In the genomic region with DNA sequence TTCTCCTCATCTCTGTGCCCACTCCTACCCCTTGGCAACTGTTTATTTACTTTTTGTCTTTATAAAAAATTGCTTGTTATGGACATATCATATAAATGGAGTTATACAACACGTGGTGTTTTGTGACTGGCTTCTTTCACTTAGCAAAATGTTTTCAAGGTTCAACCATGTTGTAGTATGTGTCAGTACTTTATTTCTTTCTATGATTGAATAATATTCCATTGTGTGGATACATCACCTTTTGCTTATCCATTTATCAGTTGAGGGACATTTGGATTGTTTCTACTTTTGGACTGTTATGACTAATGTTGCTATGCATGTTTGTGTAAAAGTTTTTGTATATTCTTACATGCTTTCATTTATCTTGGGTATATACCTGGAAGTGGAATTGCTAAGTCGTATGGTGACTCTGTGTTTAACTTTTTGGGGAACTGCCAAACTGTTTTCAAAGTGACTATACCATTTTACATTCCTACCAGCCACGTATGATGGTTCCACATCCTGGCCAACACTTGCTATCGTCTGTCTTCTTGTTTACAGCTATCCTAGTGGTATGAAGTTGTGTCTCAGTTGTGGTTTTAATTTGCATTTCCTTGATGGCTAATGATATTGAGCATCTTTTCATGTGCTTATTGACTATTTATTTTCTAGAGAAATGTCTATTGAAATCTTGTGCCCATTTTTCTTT, we compare ENCODE assay signal across 12 cellular contexts.
DNase-seq lines count a peak whose midpoint lies in the region; ATAC-seq and TF ChIP-seq lines count a peak whose summit lies in the region.
"Had no signal": no experiment of that assay in that cellular context is flagged by ENCODE, and none has a peak within 500 bp of the region (broad histone marks: within the 10 kb centered on the region; RNA-seq: fewer than 3 reads in every experiment).

No MANE protein-coding gene starts in this region.

- no peak for TF ChIP-seq CTCF in foreskin fibroblast (IDR thresholded peaks at IDR 0.05; ENCODE audit: low read depth, low read length)

- H3K4me3 ChIP-seq in foreskin fibroblast (ENCODE audit: low read depth in 1 of 2, low read length in 2 of 2), result no peak overlapping the region
- H3K4me3 ChIP-seq: thoracic aorta had no signal

- ATAC-seq in GM18517 (IDR thresholded peaks at IDR 0.05; ENCODE audit: unreplicated experiment), result peak; percentile 61
- peak; percentile 71 for ATAC-seq in GM21619 (IDR thresholded peaks at IDR 0.05; ENCODE audit: unreplicated experiment)

- peak; percentile 22 for DNase-seq in MV-4-11 (lab: John Stamatoyannopoulos, UW)
- DNase-seq in foreskin fibroblast, result peak; percentile 66 to 70
- no peak for DNase-seq in globus pallidus (ENCODE audit: low spot score)
- DNase-seq in NCI-H1436 treated with DMSO at 0.1 percent for 48 hours (lab: John Stamatoyannopoulos, UW), result no peak
- DNase-seq in NCI-H510A treated with DMSO at 0.1 percent for 48 hours (lab: John Stamatoyannopoulos, UW), result no peak
- no peak for DNase-seq in COLO829 (ENCODE audit: low spot score)
- DNase-seq: DMS79 treated with DMSO at 0.1 percent for 48 hours; NCI-H2081 treated with DMSO at 0.1 percent for 48 hours; stimulated activated CD4-positive, alpha-beta T cell treated with anti-CD3 and anti-CD28 coated beads, Interleukin-2, amount 100 ng/mL, for 48 hours had no signal

Comparison
In these comparisons a context has a peak if more than half of its experiments do, and no peak if none do; other contexts are left out.
1. DNase-seq: peak in MV-4-11 (single experiment) and foreskin fibroblast (2 of 2); none in globus pallidus (single experiment), NCI-H1436 treated with DMSO at 0.1 percent for 48 hours (single experiment), NCI-H510A treated with DMSO at 0.1 percent for 48 hours (single experiment) and COLO829 (single experiment).